9 cellular contexts compared by ENCODE assay signal in genomic region chr10:75110006-75110632, GRCh38. TPM values are rescaled to one million over a fixed set of nuclear protein-coding genes. Genes with fewer than 3 reads are reported as not detected.
DNase-seq lines count a peak whose midpoint lies in the region; ATAC-seq and TF ChIP-seq lines count a peak whose summit lies in the region.
"Had no signal": no experiment of that assay in that cellular context is flagged by ENCODE, and none has a peak within 500 bp of the region (broad histone marks: within the 10 kb centered on the region; RNA-seq: fewer than 3 reads in every experiment).

No MANE protein-coding gene starts in this region.

- H3K4me2 ChIP-seq in DND-41 (ENCODE audit: insufficient read depth, low read length) (peak overlapping the region; percentile 81), PC-3 (ENCODE audit: low read length) (peak overlapping the region; percentile 74), parathyroid adenoma (ENCODE audit: low read length) (no peak overlapping the region)

- peak overlapping the region; percentile 87 for H3K9ac ChIP-seq in DND-41 (ENCODE audit: low read depth, low read length)
- no peak overlapping the region for H3K9ac ChIP-seq in PC-3 (ENCODE audit: low read length)
- no peak overlapping the region for H3K9ac ChIP-seq in parathyroid adenoma

- CTCF ChIA-PET in PC-3 (lab: Charles Lee) = no interaction called here

- TF ChIP-seq CTCF in DND-41 (IDR thresholded peaks at IDR 0.05; ENCODE audit: borderline replicate concordance, extremely low read depth, low read length, poor library complexity, severe bottlenecking) (no peak), PC-3 (conservative IDR thresholded peaks at IDR 0.05; ENCODE audit: low read depth, low read length) (no peak), parathyroid adenoma (IDR thresholded peaks at IDR 0.05) (no peak)

- H3K4me3 ChIP-seq in DND-41 (ENCODE audit: low read depth in 1 of 2, low read length in 2 of 2) = peak overlapping the region; percentile 75 to 95
- peak overlapping the region; percentile 74 for H3K4me3 ChIP-seq in PC-3 (ENCODE audit: low read length)
- no peak overlapping the region for H3K4me3 ChIP-seq in parathyroid adenoma (ENCODE audit: low read depth, low read length)

- intact Hi-C loops in PC-3 (cut with micrococcal nuclease) = loop anchor here (2.0 to 10.0 kb wide), 3 partner anchors 358 to 605 kb away; no protein-coding TSS in a partner anchor

- peaks cover 17% of the 10 kb centered on the region for H3F3A ChIP-seq in PC-3 (ENCODE audit: low read length, unreplicated experiment)

- BruUV-seq in PC-3 (replicated peaks; lab: Mats Ljungman, UMichigan) = no TSS peak

- ATAC-seq in DND-41 (ENCODE audit: insufficient read depth, low read depth) = no peak
- no peak for ATAC-seq in PC-3
- ATAC-seq in GM21381 (IDR thresholded peaks at IDR 0.05; ENCODE audit: unreplicated experiment) = no peak

- no peaks in the 10 kb centered on the region for H3K9me2 ChIP-seq in PC-3 (replicated peaks; ENCODE audit: low read length)

- DNase-seq in DND-41 (no peak), PC-3 (no peak), epithelial cell of prostate (ENCODE audit: low read depth, low spot score) (no peak), DMS153 treated with DMSO at 0.1 percent for 48 hours (lab: John Stamatoyannopoulos, UW; ENCODE audit: unreplicated experiment) (no peak), GOT3 (lab: John Stamatoyannopoulos, UW) (no peak), cerebellum (ENCODE audit: low spot score) (no peak)
- DNase-seq: NCI-H2171 treated with DMSO at 0.1 percent for 48 hours had no signal

- H2AFZ ChIP-seq in DND-41 (ENCODE audit: low read depth, low read length) (peak overlapping the region; percentile 72), PC-3 (ENCODE audit: low read length) (peak overlapping the region; percentile 83; the same call in 1 of the 2 replicates), parathyroid adenoma (peak overlapping the region; percentile 23)

- H3K4me1 ChIP-seq in DND-41 (ENCODE audit: insufficient read depth, low read length) = peaks cover 48% of the 10 kb centered on the region
- H3K4me1 ChIP-seq in PC-3 (ENCODE audit: insufficient read depth, low read length) = peaks cover 25% of the 10 kb centered on the region
- H3K4me1 ChIP-seq in parathyroid adenoma = peaks cover 6% of the 10 kb centered on the region

- H3K27me3 ChIP-seq in DND-41 (ENCODE audit: insufficient read depth, low read length, poor library complexity) = no peaks in the 10 kb centered on the region
- no peaks in the 10 kb centered on the region for H3K27me3 ChIP-seq in PC-3 (ENCODE audit: low read length)
- no peaks in the 10 kb centered on the region for H3K27me3 ChIP-seq in parathyroid adenoma (ENCODE audit: control insufficient read depth, insufficient read depth, low read length)

- H3K79me2 ChIP-seq in DND-41 (ENCODE audit: insufficient read depth, low read length) (peaks cover 50% of the 10 kb centered on the region), PC-3 (ENCODE audit: low read length) (peaks cover 36% of the 10 kb centered on the region), parathyroid adenoma (no peaks in the 10 kb centered on the region)

- H3K9me3 ChIP-seq in DND-41 (ENCODE audit: insufficient read depth, low read length, severe bottlenecking) = no peaks in the 10 kb centered on the region
- no peaks in the 10 kb centered on the region for H3K9me3 ChIP-seq in PC-3 (ENCODE audit: low read length)
- no peaks in the 10 kb centered on the region for H3K9me3 ChIP-seq in parathyroid adenoma (ENCODE audit: control insufficient read depth, low read length)

- H3K36me3 ChIP-seq in DND-41 (ENCODE audit: insufficient read depth, low read length) (no peaks in the 10 kb centered on the region), PC-3 (ENCODE audit: low read depth, low read length) (no peaks in the 10 kb centered on the region), parathyroid adenoma (ENCODE audit: control insufficient read depth, insufficient read depth, low read length) (no peaks in the 10 kb centered on the region)

- H4K20me1 ChIP-seq in DND-41 (ENCODE audit: insufficient read depth, low read length) (peaks cover under 1% of the 10 kb centered on the region; the same call in 1 of the 2 replicates), PC-3 (ENCODE audit: low read length) (peaks cover 18% of the 10 kb centered on the region; the same call in 1 of the 2 replicates)

- H3K27ac ChIP-seq in DND-41 (ENCODE audit: low read length) (peak overlapping the region; percentile 81), PC-3 (ENCODE audit: low read length) (no peak overlapping the region), epithelial cell of prostate (peak overlapping the region; percentile 95), parathyroid adenoma (peak overlapping the region; percentile 94)

- POLR2A ChIA-PET in PC-3 (lab: Charles Lee; ENCODE audit: unreplicated experiment) = no interaction called here

RNA-seq across cellular contexts. Expression of gene SAMD8, which starts 1.3 kb away (rescaled TPM):
- total RNA-seq in PC-3 (2014; rRNA removed) (47.4 and 48.6 TPM in 2 replicates), cerebellum (67.5 TPM)

Comparison
In these comparisons a context has a peak if more than half of its experiments do, and no peak if none do; other contexts are left out.
1. H2AFZ ChIP-seq: peak in every context shown above with its lines; median percentile 83 in PC-3; 72 in DND-41; 23 in parathyroid adenoma.